In the genomic region with DNA sequence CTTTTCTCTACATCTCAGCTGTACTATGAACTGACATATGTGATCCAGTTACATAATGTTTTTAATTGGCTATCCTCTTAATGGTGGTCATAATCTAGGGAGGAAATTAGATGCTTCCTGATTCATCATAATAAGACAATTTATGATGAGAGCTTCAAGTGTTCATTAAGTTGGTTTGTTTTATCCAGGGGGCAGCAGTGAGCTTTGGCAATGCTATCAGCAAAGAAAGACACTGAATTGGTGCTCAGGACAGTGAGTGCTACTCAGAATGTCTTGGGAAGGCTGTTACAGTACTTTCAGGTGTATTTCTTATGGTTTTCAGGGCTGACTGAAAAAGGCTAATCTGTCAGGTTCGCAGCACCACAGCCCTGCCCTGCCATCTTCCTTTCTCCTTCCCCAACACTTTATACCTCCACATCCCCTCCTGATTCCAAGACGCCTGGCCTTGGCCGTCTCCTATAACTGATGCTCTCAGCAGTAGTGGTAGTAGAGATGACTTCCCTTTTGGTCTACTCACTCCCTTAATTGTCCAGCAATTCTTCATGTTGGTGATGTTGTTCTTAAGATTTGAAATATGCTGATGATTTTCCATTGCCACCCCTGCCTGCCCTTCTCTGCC, we compare ENCODE assay signal across 9 cellular contexts.
DNase-seq lines count a peak whose midpoint lies in the region; ATAC-seq and TF ChIP-seq lines count a peak whose summit lies in the region.
"Had no signal": no experiment of that assay in that cellular context is flagged by ENCODE, and none has a peak within 500 bp of the region (broad histone marks: within the 10 kb centered on the region; RNA-seq: fewer than 3 reads in every experiment).

No MANE protein-coding gene starts in this region.

- H3K4me3 ChIP-seq in Panc1 (ENCODE audit: low read depth in 2 of 2, low read length in 2 of 2) (no peak overlapping the region), right atrium auricular region (no peak overlapping the region)

- CTCF ChIA-PET in HEK293T (lab: Yijun Ruan, JAX), result interaction anchor here (0.6 to 2.2 kb wide), 17 partner anchors 9 to 260 kb away, joined by 3 to 15 read pairs (median 4); a partner anchor contains a TSS
- CTCF ChIA-PET in Panc1 (lab: Charles Lee), result interaction anchor here (0.6 kb wide), 2 partner anchors 11 to 13 kb away, joined by 3 read pairs; no protein-coding TSS in a partner anchor

- no peaks in the 10 kb centered on the region for H3K9me3 ChIP-seq in Panc1 (ENCODE audit: control insufficient read depth, insufficient read depth, low read depth, low read length)
- H3K9me3 ChIP-seq in right atrium auricular region, result no peaks in the 10 kb centered on the region

- BruUV-seq in Panc1 (replicated peaks; lab: Mats Ljungman, UMichigan), result no TSS peak

- peak; percentile 54 for DNase-seq in GM10266 (ENCODE audit: extremely low spot score)
- peak; percentile 56 for DNase-seq in HEK293T (ENCODE audit: extremely low spot score)
- no peak for DNase-seq in Panc1 (ENCODE audit: low read depth, low spot score)
- peak in 1 of 2 donors; percentile 70 for DNase-seq in activated naive CD4-positive, alpha-beta T cell treated with anti-CD3 and anti-CD28 coated beads, Interleukin-2, amount 50 U/mL, for 72 hours (ENCODE audit: low spot score in 2 of 2)
- DNase-seq in right atrium auricular region (ENCODE audit: low spot score), result no peak
- peak; percentile 44 to 59 for DNase-seq in stimulated activated CD4-positive, alpha-beta T cell treated with anti-CD3 and anti-CD28 coated beads, Interleukin-15, amount 100 ng/mL, for 48 hours (ENCODE audit: low read depth in 2 of 2)
- no peak for DNase-seq in HK-2 (ENCODE audit: unreplicated experiment)

- H3K36me3 ChIP-seq in Panc1 (ENCODE audit: control insufficient read depth, insufficient read depth, low read length) (no peaks in the 10 kb centered on the region), right atrium auricular region (no peaks in the 10 kb centered on the region)

- ATAC-seq in Panc1, result no peak
- ATAC-seq in activated naive CD4-positive, alpha-beta T cell treated with anti-CD3 and anti-CD28 coated beads, Interleukin-2, amount 50 U/mL, for 72 hours, result peak; percentile 75 to 78
- ATAC-seq in GM21576 (IDR thresholded peaks at IDR 0.05; ENCODE audit: unreplicated experiment), result no peak

- peaks cover 5 to 11% of the 10 kb centered on the region in 2 donors for H3K9me3 Mint-ChIP-seq in activated naive CD4-positive, alpha-beta T cell treated with anti-CD3 and anti-CD28 coated beads, Interleukin-2, amount 50 U/mL, for 72 hours

- H3K36me3 Mint-ChIP-seq in activated naive CD4-positive, alpha-beta T cell treated with anti-CD3 and anti-CD28 coated beads, Interleukin-2, amount 50 U/mL, for 72 hours, result peaks cover 11 to 19% of the 10 kb centered on the region in 2 donors

- no peaks in the 10 kb centered on the region for H3K4me1 ChIP-seq in Panc1 (ENCODE audit: control insufficient read depth, insufficient read depth, low read length)
- peaks cover 0 to 11% of the 10 kb centered on the region in 2 donors for H3K4me1 ChIP-seq in right atrium auricular region

- in situ Hi-C loops in Panc1 (cut with HindIII; ENCODE audit: low pct_unique_long_range_greater_than_20kb, low sequenced_read_pairs), result no loop called here

- H3K27me3 ChIP-seq in Panc1 (ENCODE audit: control insufficient read depth, insufficient read depth, low read length), result no peaks in the 10 kb centered on the region
- no peaks in the 10 kb centered on the region for H3K27me3 ChIP-seq in right atrium auricular region

- H3K27ac ChIP-seq in Panc1 (ENCODE audit: low read length) (no peak overlapping the region), right atrium auricular region (no peak overlapping the region)

- intact Hi-C loops in Panc1 (cut with micrococcal nuclease; ENCODE audit: unreplicated experiment), result no loop called here

- TF ChIP-seq CTCF in GM10266 (IDR thresholded peaks at IDR 0.05; ENCODE audit: control insufficient read depth, insufficient read depth, low read depth, missing control alignments), result peak; percentile 55
- TF ChIP-seq CTCF in Panc1 (IDR thresholded peaks at IDR 0.05), result peak; percentile 72
- peak; percentile 35 to 70 for TF ChIP-seq CTCF in right atrium auricular region (IDR thresholded peaks at IDR 0.05)

- POLR2A ChIA-PET in HEK293T (lab: Yijun Ruan, JAX), result interaction anchor here (1.2 kb wide), 1 partner anchor 67 kb away, joined by 4 read pairs; a partner anchor contains a TSS
- POLR2A ChIA-PET in Panc1 (lab: Charles Lee), result no interaction called here

- peak overlapping the region; percentile 22 to 83 for H3K27ac Mint-ChIP-seq in activated naive CD4-positive, alpha-beta T cell treated with anti-CD3 and anti-CD28 coated beads, Interleukin-2, amount 50 U/mL, for 72 hours
- H3K27ac Mint-ChIP-seq: dendritic cell treated with granulocyte-macrophage colony-stimulating factor and Interleukin-4, amounts not matched to agents 40 ng/mL and 50 ng/mL, for 4 days had no signal

TF ChIP-seq in HEK293T, 16 proteins besides CTCF, POLR2A, EP300 and RAD21:
- no peak for TF ChIP-seq CTBP1 (IDR thresholded peaks at IDR 0.05; ENCODE audit: borderline replicate concordance)
- TF ChIP-seq FOXA1 (IDR thresholded peaks at IDR 0.05), result no peak
- no peak for TF ChIP-seq ELF4 (IDR thresholded peaks at IDR 0.05)
- no peak for TF ChIP-seq ZNF384 (IDR thresholded peaks at IDR 0.05)
- TF ChIP-seq L3MBTL2 (conservative IDR thresholded peaks at IDR 0.05), result no peak
- TF ChIP-seq NFRKB (IDR thresholded peaks at IDR 0.05), result no peak
- no peak for TF ChIP-seq BHLHE40 (IDR thresholded peaks at IDR 0.05; ENCODE audit: borderline replicate concordance)
- TF ChIP-seq SUZ12 (IDR thresholded peaks at IDR 0.05), result no peak
- TF ChIP-seq, protein P1, sequence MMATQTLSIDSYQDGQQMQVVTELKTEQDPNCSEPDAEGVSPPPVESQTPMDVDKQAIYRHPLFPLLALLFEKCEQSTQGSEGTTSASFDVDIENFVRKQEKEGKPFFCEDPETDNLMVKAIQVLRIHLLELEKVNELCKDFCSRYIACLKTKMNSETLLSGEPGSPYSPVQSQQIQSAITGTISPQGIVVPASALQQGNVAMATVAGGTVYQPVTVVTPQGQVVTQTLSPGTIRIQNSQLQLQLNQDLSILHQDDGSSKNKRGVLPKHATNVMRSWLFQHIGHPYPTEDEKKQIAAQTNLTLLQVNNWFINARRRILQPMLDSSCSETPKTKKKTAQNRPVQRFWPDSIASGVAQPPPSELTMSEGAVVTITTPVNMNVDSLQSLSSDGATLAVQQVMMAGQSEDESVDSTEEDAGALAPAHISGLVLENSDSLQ (IDR thresholded peaks at IDR 0.05), result no peak
- TF ChIP-seq ARNT (IDR thresholded peaks at IDR 0.05), result no peak
- no peak for TF ChIP-seq FOXK2 (IDR thresholded peaks at IDR 0.05)
- no peak for TF ChIP-seq TARDBP (IDR thresholded peaks at IDR 0.05)
- TF ChIP-seq HDGF (IDR thresholded peaks at IDR 0.05; ENCODE audit: borderline replicate concordance), result no peak
- no peak for TF ChIP-seq SP1 (IDR thresholded peaks at IDR 0.05)
- no peak for TF ChIP-seq FOXM1 (IDR thresholded peaks at IDR 0.05; ENCODE audit: borderline replicate concordance)

Comparison
In these comparisons a context has a peak if more than half of its experiments do, and no peak if none do; other contexts are left out.
1. DNase-seq: peak in GM10266 (single experiment), HEK293T (single experiment) and stimulated activated CD4-positive, alpha-beta T cell treated with anti-CD3 and anti-CD28 coated beads, Interleukin-15, amount 100 ng/mL, for 48 hours (2 of 2); none in Panc1 (single experiment), right atrium auricular region (single experiment) and HK-2 (single experiment).
2. ATAC-seq: peak in activated naive CD4-positive, alpha-beta T cell treated with anti-CD3 and anti-CD28 coated beads, Interleukin-2, amount 50 U/mL, for 72 hours (2 of 2); none in Panc1 (single experiment) and GM21576 (single experiment).
3. Peak in every context shown above with its lines, with median percentiles within 50 percentile points of each other: CTCF ChIP-seq.